18 cellular contexts compared by ENCODE assay signal in genomic region chr3:138439646-138440045, GRCh38. TPM values are rescaled to one million over a fixed set of nuclear protein-coding genes. Genes with fewer than 3 reads are reported as not detected.
"Had no signal": no experiment of that assay in that cellular context is flagged by ENCODE, and none has a peak within 500 bp of the region (broad histone marks: within the 10 kb centered on the region; RNA-seq: fewer than 3 reads in every experiment).

No MANE protein-coding gene starts in this region.

- H3K27ac ChIP-seq: spleen had no signal

- DNase-seq: activated CD4-positive, alpha-beta T cell treated with anti-CD3 and anti-CD28 coated beads, Interleukin-2, amount 50 U/mL, for 4 hours; activated effector memory CD4-positive, alpha-beta T cell treated with anti-CD3 and anti-CD28 coated beads, Interleukin-2, amount 50 U/mL, for 16 hours; activated T-cell treated with anti-CD3 and anti-CD28 coated beads, Interleukin-2, amount 50 U/mL, for 1 hour; anterior cingulate cortex; foreskin melanocyte; mammary epithelial cell; mucosa of descending colon; natural killer cell; nucleus accumbens; spleen; stimulated activated CD4-positive, alpha-beta T cell treated with anti-CD3 and anti-CD28 coated beads, Interleukin-1b, Interleukin-23, amount 100 ng/mL, for 48 hours; stimulated activated naive B cell treated with anti-CD40 and anti-IgM and Interleukin-4, amounts not matched to agents 10 μg/mL and 1 μg/mL and 100 μg/mL, for 72 hours had no signal

- ATAC-seq: mucosa of descending colon; natural killer cell; right cardiac atrium; stimulated activated naive B cell treated with anti-CD40 and anti-IgM and Interleukin-4, amounts not matched to agents 10 μg/mL and 1 μg/mL and 100 μg/mL, for 72 hours had no signal

- H3K36me3 ChIP-seq: spleen, upper lobe of left lung had no signal

- H3K27ac Mint-ChIP-seq: activated naive CD8-positive, alpha-beta T cell; natural killer cell; progenitor cell of endocrine pancreas; stimulated activated naive B cell treated with anti-CD40 and anti-IgM and Interleukin-4, amounts not matched to agents 10 μg/mL and 1 μg/mL and 100 μg/mL, for 72 hours had no signal

- H3K9me3 Mint-ChIP-seq: natural killer cell; stimulated activated naive B cell treated with anti-CD40 and anti-IgM and Interleukin-4, amounts not matched to agents 10 μg/mL and 1 μg/mL and 100 μg/mL, for 72 hours had no signal

- H3K4me1 Mint-ChIP-seq: natural killer cell had no signal

- H3K36me3 Mint-ChIP-seq: activated naive CD8-positive, alpha-beta T cell; natural killer cell; stimulated activated naive B cell treated with anti-CD40 and anti-IgM and Interleukin-4, amounts not matched to agents 10 μg/mL and 1 μg/mL and 100 μg/mL, for 72 hours had no signal

- H3K9me3 ChIP-seq: mucosa of descending colon, spleen, upper lobe of left lung had no signal

- H3K4me3 ChIP-seq: mucosa of descending colon, spleen, upper lobe of left lung had no signal

- H3K4me3 Mint-ChIP-seq: activated naive CD8-positive, alpha-beta T cell; natural killer cell; stimulated activated naive B cell treated with anti-CD40 and anti-IgM and Interleukin-4, amounts not matched to agents 10 μg/mL and 1 μg/mL and 100 μg/mL, for 72 hours had no signal

- FAIRE-seq: bronchial epithelial cell, colon had no signal

RNA-seq across cellular contexts. Expression of gene ESYT3, which starts 5.2 kb away (rescaled TPM):
- total RNA-seq: natural killer cell, spleen had no signal
